ENCODE assay signal across 9 cellular contexts in genomic region chr7:2710256-2710655, GRCh38. TPM values are rescaled to one million over a fixed set of nuclear protein-coding genes. Genes with fewer than 3 reads are reported as not detected.
DNase-seq lines count a peak whose midpoint lies in the region; ATAC-seq and TF ChIP-seq lines count a peak whose summit lies in the region.
"Had no signal": no experiment of that assay in that cellular context is flagged by ENCODE, and none has a peak within 500 bp of the region (broad histone marks: within the 10 kb centered on the region; RNA-seq: fewer than 3 reads in every experiment).

No MANE protein-coding gene starts in this region.

- H3K4me1 Mint-ChIP-seq in T-helper 2 cell treated with Interferon-gamma antibody and Interleukin-4, amounts not matched to agents 5 μg/mL and 100 μg/mL, for 36 hours (ENCODE audit: low read depth): peaks cover 41% of the 10 kb centered on the region

- no peak overlapping the region for H2BK120ac ChIP-seq in mesenchymal stem cell (ENCODE audit: low read depth, low read length)

- H2BK5ac ChIP-seq in mesenchymal stem cell (ENCODE audit: low read depth, low read length, poor library complexity, severe bottlenecking): no peak overlapping the region

- no peak overlapping the region for H2BK15ac ChIP-seq in mesenchymal stem cell (ENCODE audit: low read depth, poor library complexity, severe bottlenecking)

- H3K27me3 Mint-ChIP-seq in T-helper 2 cell treated with Interferon-gamma antibody and Interleukin-4, amounts not matched to agents 5 μg/mL and 100 μg/mL, for 36 hours (ENCODE audit: low read depth): peaks cover 7% of the 10 kb centered on the region

- H3K9me3 ChIP-seq in mesenchymal stem cell (ENCODE audit: control insufficient read depth, low read length): no peaks in the 10 kb centered on the region

- no peak overlapping the region for H3K4me2 ChIP-seq in mesenchymal stem cell (ENCODE audit: low read length, poor library complexity, severe bottlenecking)

- no peak overlapping the region for H2BK12ac ChIP-seq in mesenchymal stem cell (ENCODE audit: low read length in 2 of 2)

- peaks cover 17% of the 10 kb centered on the region for H3K4me1 ChIP-seq in mesenchymal stem cell (ENCODE audit: control insufficient read depth, insufficient read depth, low read depth, low read length)

- H3K9ac ChIP-seq in mesenchymal stem cell (ENCODE audit: low read length): peak overlapping the region; percentile 69

- no peaks in the 10 kb centered on the region for H3K9me3 Mint-ChIP-seq in T-helper 2 cell treated with Interferon-gamma antibody and Interleukin-4, amounts not matched to agents 5 μg/mL and 100 μg/mL, for 36 hours

- H3K79me1 ChIP-seq in mesenchymal stem cell (replicated peaks; ENCODE audit: low read length, poor library complexity, severe bottlenecking): peaks cover 12% of the 10 kb centered on the region

- H3K36me3 Mint-ChIP-seq in T-helper 2 cell treated with Interferon-gamma antibody and Interleukin-4, amounts not matched to agents 5 μg/mL and 100 μg/mL, for 36 hours (ENCODE audit: low read depth): no peaks in the 10 kb centered on the region

- H3K4ac ChIP-seq in mesenchymal stem cell (ENCODE audit: low read depth in 1 of 2, low read length in 2 of 2): no peak overlapping the region

- ATAC-seq in HG02588 (IDR thresholded peaks at IDR 0.05; ENCODE audit: unreplicated experiment): peak; percentile 46

- WGBS in mesenchymal stem cell: 93% methylated on average over 12 of the region's 12 CpGs

- peaks cover 15 to 49% of the 10 kb centered on the region in 2 experiments for H3K36me3 ChIP-seq in mesenchymal stem cell (ENCODE audit: control insufficient read depth in 1 of 2, insufficient read depth in 2 of 2, low read depth in 1 of 2, low read length in 2 of 2)

- no peak overlapping the region for H3K27ac Mint-ChIP-seq in T-helper 2 cell treated with Interferon-gamma antibody and Interleukin-4, amounts not matched to agents 5 μg/mL and 100 μg/mL, for 36 hours

- H2AK5ac ChIP-seq in mesenchymal stem cell (ENCODE audit: low read length, severe bottlenecking): no peak overlapping the region

- TF ChIP-seq CTCF in GM12875 (IDR thresholded peaks at IDR 0.05; ENCODE audit: borderline replicate concordance, insufficient read depth, low read depth, low read length): no peak

- no peak overlapping the region for H4K91ac ChIP-seq in mesenchymal stem cell (ENCODE audit: low read length)

- no peak overlapping the region for H3K23ac ChIP-seq in mesenchymal stem cell (ENCODE audit: low read length in 2 of 2)

- DNase-seq in T-helper 2 cell treated with Interferon-gamma antibody and Interleukin-4, amounts not matched to agents 5 μg/mL and 100 μg/mL, for 36 hours (ENCODE audit: low spot score): no peak
- DNase-seq in mesenchymal stem cell: no peak
- DNase-seq in HuH-7 (ENCODE audit: low spot score): no peak
- no peak for DNase-seq in cerebellum (ENCODE audit: low spot score)
- DNase-seq in medulla oblongata (ENCODE audit: extremely low spot score): no peak
- DNase-seq in hippocampal formation (lab: John Stamatoyannopoulos, UW): no peak

- H3K14ac ChIP-seq in mesenchymal stem cell (ENCODE audit: low read length in 2 of 2): no peak overlapping the region

- peak overlapping the region in 1 of 2 experiments; percentile 14 for H3K18ac ChIP-seq in mesenchymal stem cell (ENCODE audit: low read depth in 1 of 2, low read length in 2 of 2)

- H4K8ac ChIP-seq in mesenchymal stem cell (ENCODE audit: low read length): no peak overlapping the region

- no peak overlapping the region for H3K27ac ChIP-seq in mesenchymal stem cell (ENCODE audit: low read length, poor library complexity, severe bottlenecking)

- H3K4me3 ChIP-seq in GM12875 (ENCODE audit: low read depth, low read length) (peak overlapping the region; percentile 58), mesenchymal stem cell (ENCODE audit: insufficient read depth in 1 of 2, low read depth in 1 of 2, low read length in 2 of 2) (peak overlapping the region in 1 of 2 experiments; percentile 73)

- no peak overlapping the region for H2AFZ ChIP-seq in mesenchymal stem cell (ENCODE audit: low read depth, low read length)

- H3K27me3 ChIP-seq in mesenchymal stem cell (ENCODE audit: control insufficient read depth in 1 of 2, insufficient read depth in 1 of 2, low read length in 2 of 2): no peaks in the 10 kb centered on the region

- peak overlapping the region; percentile 75 for H3K4me3 Mint-ChIP-seq in T-helper 2 cell treated with Interferon-gamma antibody and Interleukin-4, amounts not matched to agents 5 μg/mL and 100 μg/mL, for 36 hours

RNA-seq across cellular contexts. Expression of gene AMZ1, which starts 22.3 kb away (rescaled TPM):
- polyA plus RNA-seq in mesenchymal stem cell (2013, experiment 1 of 2): 0.06 TPM
- polyA plus RNA-seq in mesenchymal stem cell (2013, experiment 2 of 2): 0.07 TPM
- total RNA-seq in cerebellum: 2.4 TPM
- total RNA-seq: activated CD8-positive, alpha-beta memory T cell treated with anti-CD3 and anti-CD28 coated beads for 36 hours had no signal
